ENCODE assay signal across 18 cellular contexts in genomic region chr9:117028103-117028858, GRCh38.
DNase-seq lines count a peak whose midpoint lies in the region; ATAC-seq and TF ChIP-seq lines count a peak whose summit lies in the region.
"Had no signal": no experiment of that assay in that cellular context is flagged by ENCODE, and none has a peak within 500 bp of the region (broad histone marks: within the 10 kb centered on the region; RNA-seq: fewer than 3 reads in every experiment).

No MANE protein-coding gene starts in this region.

- no TSS peak for BruUV-seq in Calu3 (replicated peaks; lab: Mats Ljungman, UMichigan)

- no peak overlapping the region for H3K27ac ChIP-seq in right atrium auricular region
- no peak overlapping the region for H3K27ac ChIP-seq in heart left ventricle
- H3K27ac ChIP-seq: PC-9, RWPE1, SJSA1 had no signal

- H3K27me3 ChIP-seq in right atrium auricular region: no peaks in the 10 kb centered on the region
- H3K27me3 ChIP-seq in heart left ventricle: no peaks in the 10 kb centered on the region
- H3K27me3 ChIP-seq: SJSA1 had no signal

- no peak for TF ChIP-seq POLR2A in heart left ventricle (IDR thresholded peaks at IDR 0.05)

- WGBS in heart left ventricle, 4 donors: 36 to 50% (median 42%) methylated on average over 2 of the region's 2 CpGs

- no peak overlapping the region for H3K27ac Mint-ChIP-seq in Calu3 (ENCODE audit: unreplicated experiment)
- no peak overlapping the region for H3K27ac Mint-ChIP-seq in CD14-positive monocyte
- H3K27ac Mint-ChIP-seq: CD8-positive, alpha-beta T cell had no signal

- no peaks in the 10 kb centered on the region for H3K36me3 ChIP-seq in right atrium auricular region
- no peaks in the 10 kb centered on the region for H3K36me3 ChIP-seq in heart left ventricle
- H3K36me3 ChIP-seq: SJSA1 had no signal

- H3K4me1 Mint-ChIP-seq in Calu3 (ENCODE audit: low read depth, unreplicated experiment) (no peaks in the 10 kb centered on the region), CD14-positive monocyte (no peaks in the 10 kb centered on the region)

- CTCF ChIA-PET in Calu3 (lab: Charles Lee): no interaction called here

- peak; percentile 39 for ATAC-seq in Right ventricle myocardium superior (ENCODE audit: poor library complexity)
- peak in 3 of 4 donors; percentile 13 to 52 (median 50) for ATAC-seq in heart left ventricle
- ATAC-seq: CD8-positive, alpha-beta T cell; GM12878 had no signal

- no peaks in the 10 kb centered on the region for H3K9me3 ChIP-seq in right atrium auricular region
- H3K9me3 ChIP-seq in heart left ventricle: no peaks in the 10 kb centered on the region
- H3K9me3 ChIP-seq: SJSA1 had no signal

- TF ChIP-seq CTCF in right atrium auricular region (IDR thresholded peaks at IDR 0.05) (no peak), heart left ventricle (IDR thresholded peaks at IDR 0.05) (no peak), GM20000 (IDR thresholded peaks at IDR 0.05; ENCODE audit: extremely low read depth, missing control alignments) (no peak), Calu3 (IDR thresholded peaks at IDR 0.05; ENCODE audit: unreplicated experiment) (no peak), CD14-positive monocyte (IDR thresholded peaks at IDR 0.05) (no peak)

- DNase-seq in Right ventricle myocardium superior (no peak), right atrium auricular region (ENCODE audit: low spot score) (no peak), heart left ventricle (peak in 1 of 5 donors; percentile 29), iris pigment epithelial cell (ENCODE audit: low read depth) (peak; percentile 5), GM20000 (ENCODE audit: low spot score) (no peak), Calu3 (no peak), activated gamma-delta T cell (lab: John Stamatoyannopoulos, UW) (no peak), CD14-positive monocyte (ENCODE audit: low spot score) (no peak)
- DNase-seq: CD8-positive, alpha-beta T cell; DMS53; EL; GOT3; NCI-H1694 treated with DMSO at 0.1 percent for 48 hours; NCI-H510A treated with DMSO at 0.1 percent for 48 hours; PC-9 had no signal

- H3K4me3 Mint-ChIP-seq in Calu3 (ENCODE audit: low read depth, unreplicated experiment) (no peak overlapping the region), CD14-positive monocyte (no peak overlapping the region)
- H3K4me3 Mint-ChIP-seq: CD8-positive, alpha-beta T cell had no signal

- intact Hi-C loops in Right ventricle myocardium superior (cut with DNase I): no loop called here
- intact Hi-C loops in heart left ventricle (cut with DNase I): no loop called here
- intact Hi-C loops in Calu3 (cut with micrococcal nuclease; ENCODE audit: unreplicated experiment): no loop called here
- intact Hi-C loops in CD14-positive monocyte (cut with micrococcal nuclease): no loop called here

- H3K36me3 Mint-ChIP-seq in Calu3 (ENCODE audit: insufficient read depth, unreplicated experiment) (no peaks in the 10 kb centered on the region), CD14-positive monocyte (no peaks in the 10 kb centered on the region)
- H3K36me3 Mint-ChIP-seq: CD8-positive, alpha-beta T cell had no signal

- H3K27me3 Mint-ChIP-seq in Calu3 (ENCODE audit: unreplicated experiment) (no peaks in the 10 kb centered on the region), CD14-positive monocyte (ENCODE audit: low read depth in 3 of 3) (peaks cover 1 to 3% (median 1%) of the 10 kb centered on the region in 3 donors)

- H3K9me3 Mint-ChIP-seq in Calu3 (ENCODE audit: low read depth, unreplicated experiment) (peaks cover 9% of the 10 kb centered on the region), CD14-positive monocyte (peaks cover 0 to 7% (median 3%) of the 10 kb centered on the region in 7 donors)
- H3K9me3 Mint-ChIP-seq: CD8-positive, alpha-beta T cell had no signal

- H3K4me1 ChIP-seq in right atrium auricular region: peaks cover 0 to 7% of the 10 kb centered on the region in 2 donors
- peaks cover 0 to 8% (median 0%) of the 10 kb centered on the region in 12 donors for H3K4me1 ChIP-seq in heart left ventricle
- H3K4me1 ChIP-seq: SJSA1 had no signal

- H3K4me3 ChIP-seq in right atrium auricular region: no peak overlapping the region
- no peak overlapping the region for H3K4me3 ChIP-seq in heart left ventricle
- H3K4me3 ChIP-seq: GM12878, PC-9, SJSA1 had no signal
